11 cellular contexts compared by ENCODE assay signal in the genomic region with DNA sequence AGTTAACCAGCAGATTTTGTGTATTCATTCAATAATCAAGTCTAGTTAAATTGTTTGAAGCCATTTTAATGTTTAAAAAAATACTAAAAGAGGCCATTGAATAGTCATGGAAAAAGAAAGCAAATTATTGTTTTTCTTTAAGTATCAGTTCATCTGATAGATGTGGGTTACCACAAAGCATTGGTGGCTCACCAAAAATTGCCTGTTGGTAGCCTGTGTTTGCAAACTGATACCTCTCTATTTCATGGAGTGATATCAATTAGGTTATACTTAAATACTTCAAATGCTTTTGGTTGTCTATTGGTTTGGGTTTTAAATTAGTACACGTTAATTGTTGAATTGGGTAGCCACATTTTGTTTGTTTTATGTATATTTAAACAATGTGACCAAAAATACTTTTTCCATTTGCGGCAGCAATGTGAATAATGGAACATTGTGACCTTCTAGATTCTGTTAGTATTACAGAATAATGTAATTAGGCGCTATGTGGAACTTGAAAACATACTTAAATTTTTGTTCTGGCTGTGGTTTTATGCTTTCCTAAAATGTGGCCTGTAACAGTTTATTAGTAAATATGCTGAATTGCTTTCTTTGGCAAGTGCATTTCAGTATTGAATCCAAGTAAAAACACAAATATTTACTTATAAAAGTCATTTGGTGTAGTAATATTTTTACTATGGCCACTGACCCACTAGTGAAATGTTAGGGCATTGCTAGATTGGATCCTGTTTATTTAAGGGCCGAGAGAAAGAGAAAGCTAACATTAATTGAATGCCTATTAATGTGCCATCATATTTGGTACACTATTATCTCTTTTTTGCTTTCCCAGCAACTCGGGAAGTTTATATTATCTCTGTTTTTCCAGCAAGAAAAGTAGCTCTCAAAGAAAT. TPM values are rescaled to one million over a fixed set of nuclear protein-coding genes. Genes with fewer than 3 reads are reported as not detected.
DNase-seq lines count a peak whose midpoint lies in the region; ATAC-seq, FAIRE-seq and TF ChIP-seq lines count a peak whose summit lies in the region.
"Had no signal": no experiment of that assay in that cellular context is flagged by ENCODE, and none has a peak within 500 bp of the region (broad histone marks: within the 10 kb centered on the region; RNA-seq: fewer than 3 reads in every experiment).

No MANE protein-coding gene starts in this region.

- H3K27me3 ChIP-seq in CD4-positive, alpha-beta memory T cell (ENCODE audit: insufficient read depth, low read length): no peaks in the 10 kb centered on the region
- no peaks in the 10 kb centered on the region for H3K27me3 ChIP-seq in sigmoid colon

- peak overlapping the region in 1 of 2 donors; percentile 20 for H3K4me3 ChIP-seq in CD4-positive, alpha-beta memory T cell (ENCODE audit: low read length in 2 of 2)
- H3K4me3 ChIP-seq in astrocyte of the cerebellum (ENCODE audit: low read depth, low read length) (no peak overlapping the region), sigmoid colon (no peak overlapping the region)

- peak overlapping the region; percentile 44 for H3K27ac ChIP-seq in CD4-positive, alpha-beta memory T cell (ENCODE audit: low read depth, low read length)
- peak overlapping the region; percentile 37 to 66 (median 56) for H3K27ac ChIP-seq in sigmoid colon

- H3K9me3 ChIP-seq in CD4-positive, alpha-beta memory T cell (ENCODE audit: control insufficient read depth in 1 of 2, low read length in 2 of 2): no peaks in the 10 kb centered on the region
- no peaks in the 10 kb centered on the region for H3K9me3 ChIP-seq in sigmoid colon

- TF ChIP-seq EP300 in sigmoid colon (IDR thresholded peaks at IDR 0.05): no peak

- H3K27ac Mint-ChIP-seq in CD4-positive, alpha-beta memory T cell: peak overlapping the region; percentile 83 to 100 (median 92)
- peak overlapping the region; percentile 91 for H3K27ac Mint-ChIP-seq in T-helper 2 cell treated with Interferon-gamma antibody and Interleukin-4, amounts not matched to agents 5 μg/mL and 100 μg/mL, for 36 hours

- POLR2A ChIA-PET in CD4-positive, alpha-beta memory T cell (lab: Charles Lee; ENCODE audit: partially characterized antibody): interaction anchor here (0.6 to 5.5 kb wide), 7 partner anchors 9 to 356 kb away, joined by 3 to 46 read pairs (median 4); a partner anchor contains a TSS

- intact Hi-C loops in CD4-positive, alpha-beta memory T cell (cut with micrococcal nuclease): loop anchor here (2.0 kb wide), 1 partner anchor 38 kb away; a partner anchor contains a TSS
- intact Hi-C loops in sigmoid colon (cut with DNase I): no loop called here

- peaks cover 59% of the 10 kb centered on the region for H3K4me1 ChIP-seq in CD4-positive, alpha-beta memory T cell (ENCODE audit: insufficient read depth, low read length)
- H3K4me1 ChIP-seq in sigmoid colon: peaks cover 0 to 73% (median 61%) of the 10 kb centered on the region in 4 donors

- in situ Hi-C loops in astrocyte of the cerebellum (cut with HindIII; ENCODE audit: low sequenced_read_pairs): no loop called here

- no peak for TF ChIP-seq POLR2A in sigmoid colon (IDR thresholded peaks at IDR 0.05)

- H3K36me3 ChIP-seq in CD4-positive, alpha-beta memory T cell (ENCODE audit: insufficient read depth, low read length): no peaks in the 10 kb centered on the region
- no peaks in the 10 kb centered on the region for H3K36me3 ChIP-seq in sigmoid colon

- no peaks in the 10 kb centered on the region for H3K27me3 Mint-ChIP-seq in CD4-positive, alpha-beta memory T cell
- no peaks in the 10 kb centered on the region for H3K27me3 Mint-ChIP-seq in T-helper 2 cell treated with Interferon-gamma antibody and Interleukin-4, amounts not matched to agents 5 μg/mL and 100 μg/mL, for 36 hours (ENCODE audit: low read depth)

- ATAC-seq in HG03095 (IDR thresholded peaks at IDR 0.05; ENCODE audit: unreplicated experiment): no peak

- peak; percentile 78 to 89 (median 79) for DNase-seq in CD4-positive, alpha-beta memory T cell
- DNase-seq in T-helper 2 cell treated with Interferon-gamma antibody and Interleukin-4, amounts not matched to agents 5 μg/mL and 100 μg/mL, for 36 hours (ENCODE audit: low spot score): peak; percentile 53
- DNase-seq in astrocyte of the cerebellum (ENCODE audit: low read depth): peak; percentile 75
- no peak for DNase-seq in sigmoid colon
- no peak for DNase-seq in NCI-H82 treated with DMSO at 0.1 percent for 48 hours (lab: John Stamatoyannopoulos, UW; ENCODE audit: unreplicated experiment)
- DNase-seq in frontal cortex (ENCODE audit: low spot score in 2 of 2): no peak
- DNase-seq in NCI-H1048 (lab: John Stamatoyannopoulos, UW): no peak
- DNase-seq: NCI-H146 had no signal

- no peaks in the 10 kb centered on the region for H3K9me3 Mint-ChIP-seq in CD4-positive, alpha-beta memory T cell
- H3K9me3 Mint-ChIP-seq in T-helper 2 cell treated with Interferon-gamma antibody and Interleukin-4, amounts not matched to agents 5 μg/mL and 100 μg/mL, for 36 hours: no peaks in the 10 kb centered on the region

- 56 to 61% methylated on average over 5 of the region's 5 CpGs for WGBS in sigmoid colon, 2 donors

- H3K4me1 Mint-ChIP-seq in CD4-positive, alpha-beta memory T cell: peaks cover 39 to 77% (median 60%) of the 10 kb centered on the region in 4 donors
- peaks cover 41% of the 10 kb centered on the region for H3K4me1 Mint-ChIP-seq in T-helper 2 cell treated with Interferon-gamma antibody and Interleukin-4, amounts not matched to agents 5 μg/mL and 100 μg/mL, for 36 hours (ENCODE audit: low read depth)

- peaks cover 15 to 31% of the 10 kb centered on the region in 2 donors for H3K36me3 Mint-ChIP-seq in CD4-positive, alpha-beta memory T cell
- peaks cover 35% of the 10 kb centered on the region for H3K36me3 Mint-ChIP-seq in T-helper 2 cell treated with Interferon-gamma antibody and Interleukin-4, amounts not matched to agents 5 μg/mL and 100 μg/mL, for 36 hours (ENCODE audit: low read depth)

- no peak for FAIRE-seq in frontal cortex (lab: Jason Lieb, UNC)
- FAIRE-seq: urothelium cell line had no signal

- TF ChIP-seq CTCF in astrocyte of the cerebellum (IDR thresholded peaks at IDR 0.05; ENCODE audit: low read depth, low read length, missing control alignments) (no peak), sigmoid colon (IDR thresholded peaks at IDR 0.05) (no peak)

- CTCF ChIA-PET in CD4-positive, alpha-beta memory T cell (lab: Charles Lee; ENCODE audit: partially characterized antibody): interaction anchor here (0.9 to 1.8 kb wide), 8 partner anchors 9 to 216 kb away, joined by 3 to 9 read pairs (median 6); no protein-coding TSS in a partner anchor

- H3K4me3 Mint-ChIP-seq in CD4-positive, alpha-beta memory T cell: peak overlapping the region; percentile 39 to 86 (median 76)
- peak overlapping the region; percentile 70 for H3K4me3 Mint-ChIP-seq in T-helper 2 cell treated with Interferon-gamma antibody and Interleukin-4, amounts not matched to agents 5 μg/mL and 100 μg/mL, for 36 hours

RNA-seq across cellular contexts. Expression of a gene that starts 37.0 kb away (rescaled TPM):
- total RNA-seq in CD4-positive, alpha-beta memory T cell: 10 to 100 TPM; 22.8 to 24.6 TPM
- polyA plus RNA-seq in CD4-positive, alpha-beta memory T cell: 10 to 100 TPM in 1 of 2 donors, 1 to 10 TPM in 1; 8.9 to 12.0 TPM
- total RNA-seq in sigmoid colon (100 to 1,000 TPM in 2 of 4 donors, 10 to 100 TPM in 2; 64.1 to 128 (median 87.6) TPM), frontal cortex (33.0 TPM)
- 100 to 1,000 TPM; 245 to 394 (median 260) TPM for polyA plus RNA-seq in sigmoid colon

RNA-seq across cellular contexts. Expression of a gene that starts 57.6 kb away (rescaled TPM):
- under 1 TPM; 0.33 to 0.44 TPM for total RNA-seq in CD4-positive, alpha-beta memory T cell
- 1 to 10 TPM in 1 of 2 donors, not detected in 1; 1.1 TPM for polyA plus RNA-seq in CD4-positive, alpha-beta memory T cell
- total RNA-seq in sigmoid colon (not detected), frontal cortex (0.41 TPM)
- under 1 TPM in 1 of 3 donors, not detected in 2; 0.15 TPM for polyA plus RNA-seq in sigmoid colon
- total RNA-seq: Daoy had no signal

Comparison
In these comparisons a context has a peak if more than half of its experiments do, and no peak if none do; other contexts are left out.
1. DNase-seq: peak in CD4-positive, alpha-beta memory T cell (5 of 5), T-helper 2 cell treated with Interferon-gamma antibody and Interleukin-4, amounts not matched to agents 5 μg/mL and 100 μg/mL, for 36 hours (single experiment) and astrocyte of the cerebellum (single experiment); none in sigmoid colon (single experiment), NCI-H82 treated with DMSO at 0.1 percent for 48 hours (single experiment), frontal cortex (0 of 2) and NCI-H1048 (single experiment).